Comparison of ENCODE assay signal across 16 cellular contexts in genomic region chr15:31241888-31242287, GRCh38.
A peak's percentile ranks its signal among the peaks of the same experiment; 100 is the strongest.
DNase-seq lines count a peak whose midpoint lies in the region.
"Had no signal": no experiment of that assay in that cellular context is flagged by ENCODE, and none has a peak within 500 bp of the region (broad histone marks: within the 10 kb centered on the region; RNA-seq: fewer than 3 reads in every experiment).

No MANE protein-coding gene starts in this region.

- peak; percentile 48 for DNase-seq in activated naive CD4-positive, alpha-beta T cell treated with anti-CD3 and anti-CD28 coated beads, Interleukin-2, amount 10 ng/mL, durations not matched to agents 7 days and 5 days
- DNase-seq in activated naive CD4-positive, alpha-beta T cell (lab: John Stamatoyannopoulos, UW): no peak
- peak; percentile 26 for DNase-seq in activated CD4-positive, CD25-positive, alpha-beta regulatory T cell treated with anti-CD3 and anti-CD28 coated beads, Interleukin-2, amount 50 U/mL, for 72 hours
- peak; percentile 78 for DNase-seq in central memory CD4-positive, alpha-beta T cell
- DNase-seq in COLO668 (lab: John Stamatoyannopoulos, UW; ENCODE audit: unreplicated experiment) (no peak), HuH-7.5 (ENCODE audit: low spot score) (no peak)
- no peak for DNase-seq in stimulated activated CD8-positive, alpha-beta memory T cell treated with anti-CD3 and anti-CD28 coated beads, Interleukin-4, amount 100 ng/mL, for 48 hours
- DNase-seq: activated B cell treated with CpG ODN at 0.5 μM for 24 hours; activated CD8-positive, alpha-beta memory T cell treated with anti-CD3 and anti-CD28 coated beads, Interleukin-2, amount 50 U/mL, for 48 hours; body of pancreas; endodermal cell; GOT3; NCI-H2107; NCI-H510A treated with DMSO at 0.1 percent for 48 hours; nucleus accumbens had no signal

- peak overlapping the region; percentile 39 for H3K27ac Mint-ChIP-seq in activated naive CD4-positive, alpha-beta T cell treated with anti-CD3 and anti-CD28 coated beads, Interleukin-2, amount 10 ng/mL, durations not matched to agents 7 days and 5 days
- peak overlapping the region; percentile 31 for H3K27ac Mint-ChIP-seq in stimulated activated naive CD8-positive, alpha-beta T cell treated with anti-CD3 and anti-CD28 coated beads, Interleukin-15, Interleukin-2, amounts not matched to agents 100 ng/mL and 50 ng/mL, for 24 hours
- H3K27ac Mint-ChIP-seq: activated B cell treated with CpG ODN at 0.5 μM for 24 hours, endodermal cell had no signal

- H3K4me1 Mint-ChIP-seq in activated naive CD4-positive, alpha-beta T cell treated with anti-CD3 and anti-CD28 coated beads, Interleukin-2, amount 10 ng/mL, durations not matched to agents 7 days and 5 days: peaks cover 40% of the 10 kb centered on the region
- H3K4me1 Mint-ChIP-seq in stimulated activated naive CD8-positive, alpha-beta T cell treated with anti-CD3 and anti-CD28 coated beads, Interleukin-15, Interleukin-2, amounts not matched to agents 100 ng/mL and 50 ng/mL, for 24 hours (ENCODE audit: low read depth): peaks cover 30% of the 10 kb centered on the region
- H3K4me1 Mint-ChIP-seq: endodermal cell had no signal

- H3K27me3 Mint-ChIP-seq in activated naive CD4-positive, alpha-beta T cell treated with anti-CD3 and anti-CD28 coated beads, Interleukin-2, amount 10 ng/mL, durations not matched to agents 7 days and 5 days: peaks cover 19% of the 10 kb centered on the region
- H3K27me3 Mint-ChIP-seq in stimulated activated naive CD8-positive, alpha-beta T cell treated with anti-CD3 and anti-CD28 coated beads, Interleukin-15, Interleukin-2, amounts not matched to agents 100 ng/mL and 50 ng/mL, for 24 hours: no peaks in the 10 kb centered on the region
- H3K27me3 Mint-ChIP-seq: activated B cell treated with CpG ODN at 0.5 μM for 24 hours had no signal

- no peak overlapping the region for H3K4me3 Mint-ChIP-seq in activated naive CD4-positive, alpha-beta T cell treated with anti-CD3 and anti-CD28 coated beads, Interleukin-2, amount 10 ng/mL, durations not matched to agents 7 days and 5 days
- H3K4me3 Mint-ChIP-seq in stimulated activated naive CD8-positive, alpha-beta T cell treated with anti-CD3 and anti-CD28 coated beads, Interleukin-15, Interleukin-2, amounts not matched to agents 100 ng/mL and 50 ng/mL, for 24 hours: no peak overlapping the region
- H3K4me3 Mint-ChIP-seq: activated B cell treated with CpG ODN at 0.5 μM for 24 hours, endodermal cell had no signal

- peaks cover 14% of the 10 kb centered on the region for H3K9me3 Mint-ChIP-seq in activated naive CD4-positive, alpha-beta T cell treated with anti-CD3 and anti-CD28 coated beads, Interleukin-2, amount 10 ng/mL, durations not matched to agents 7 days and 5 days
- H3K9me3 Mint-ChIP-seq in stimulated activated naive CD8-positive, alpha-beta T cell treated with anti-CD3 and anti-CD28 coated beads, Interleukin-15, Interleukin-2, amounts not matched to agents 100 ng/mL and 50 ng/mL, for 24 hours: no peaks in the 10 kb centered on the region
- H3K9me3 Mint-ChIP-seq: activated B cell treated with CpG ODN at 0.5 μM for 24 hours, endodermal cell had no signal

- peaks cover 4% of the 10 kb centered on the region for H3K36me3 Mint-ChIP-seq in activated naive CD4-positive, alpha-beta T cell treated with anti-CD3 and anti-CD28 coated beads, Interleukin-2, amount 10 ng/mL, durations not matched to agents 7 days and 5 days
- no peaks in the 10 kb centered on the region for H3K36me3 Mint-ChIP-seq in stimulated activated naive CD8-positive, alpha-beta T cell treated with anti-CD3 and anti-CD28 coated beads, Interleukin-15, Interleukin-2, amounts not matched to agents 100 ng/mL and 50 ng/mL, for 24 hours (ENCODE audit: low read depth)

- CTCF ChIA-PET in activated naive CD4-positive, alpha-beta T cell treated with anti-CD3 and anti-CD28 coated beads, Interleukin-2, amount 10 ng/mL, durations not matched to agents 7 days and 5 days (lab: Charles Lee): interaction anchor here (1.0 kb wide), 1 partner anchor 248 kb away, joined by 3 read pairs; no protein-coding TSS in a partner anchor

Comparison
In these comparisons a context has a peak if more than half of its experiments do, and no peak if none do; other contexts are left out.
1. DNase-seq: peak in activated naive CD4-positive, alpha-beta T cell treated with anti-CD3 and anti-CD28 coated beads, Interleukin-2, amount 10 ng/mL, durations not matched to agents 7 days and 5 days (single experiment), activated CD4-positive, CD25-positive, alpha-beta regulatory T cell treated with anti-CD3 and anti-CD28 coated beads, Interleukin-2, amount 50 U/mL, for 72 hours (single experiment) and central memory CD4-positive, alpha-beta T cell (single experiment); none in activated naive CD4-positive, alpha-beta T cell (0 of 4), COLO668 (single experiment), HuH-7.5 (single experiment) and stimulated activated CD8-positive, alpha-beta memory T cell treated with anti-CD3 and anti-CD28 coated beads, Interleukin-4, amount 100 ng/mL, for 48 hours (single experiment).